Comparison of ENCODE assay signal across 26 cellular contexts in genomic region chr17:67439269-67439668, GRCh38.
A peak's percentile ranks its signal among the peaks of the same experiment; 100 is the strongest.
DNase-seq lines count a peak whose midpoint lies in the region; ATAC-seq, FAIRE-seq and TF ChIP-seq lines count a peak whose summit lies in the region.
"Had no signal": no experiment of that assay in that cellular context is flagged by ENCODE, and none has a peak within 500 bp of the region (broad histone marks: within the 10 kb centered on the region; RNA-seq: fewer than 3 reads in every experiment).

No MANE protein-coding gene starts in this region.

- H3K27ac ChIP-seq in pancreas (peak overlapping the region in 3 of 4 donors; percentile 22 to 61 (median 46)), caudate nucleus (ENCODE audit: low read depth, low read length) (no peak overlapping the region)
- H3K27ac ChIP-seq: C4-2B, KMS-11, prostate gland, WERI-Rb-1 had no signal

- ATAC-seq in activated T-cell treated with anti-CD3 and anti-CD28 coated beads, Interleukin-2, amount 50 U/mL, for 72 hours (replicated peaks in 1 of 2) = no peak
- ATAC-seq in activated naive CD8-positive, alpha-beta T cell treated with anti-CD3 and anti-CD28 coated beads, Interleukin-2, amount 10 ng/mL, durations not matched to agents 7 days and 5 days (ENCODE audit: low read depth) = no peak
- ATAC-seq in pancreas (peak in 3 of 4 donors; percentile 20 to 52 (median 39)), HG02798 (IDR thresholded peaks at IDR 0.05; ENCODE audit: poor library complexity, unreplicated experiment) (no peak)
- ATAC-seq: gastroesophageal sphincter; stimulated activated memory B cell treated with anti-CD40 and anti-IgM and Interleukin-4, amounts not matched to agents 10 μg/mL and 1 μg/mL and 100 μg/mL, for 72 hours had no signal

- no peak for FAIRE-seq in pancreas (lab: Jason Lieb, UNC)
- FAIRE-seq: islet of Langerhans, urothelium cell line had no signal

- H3K27ac Mint-ChIP-seq in activated T-cell treated with anti-CD3 and anti-CD28 coated beads, Interleukin-2, amount 50 U/mL, for 24 hours = peak overlapping the region; percentile 95
- no peak overlapping the region for H3K27ac Mint-ChIP-seq in activated T-cell treated with anti-CD3 and anti-CD28 coated beads, Interleukin-2, amount 50 U/mL, for 72 hours
- peak overlapping the region; percentile 57 for H3K27ac Mint-ChIP-seq in activated naive CD8-positive, alpha-beta T cell treated with anti-CD3 and anti-CD28 coated beads, Interleukin-2, amount 10 ng/mL, durations not matched to agents 7 days and 5 days
- H3K27ac Mint-ChIP-seq: stimulated activated memory B cell treated with anti-CD40 and anti-IgM and Interleukin-4, amounts not matched to agents 10 μg/mL and 1 μg/mL and 100 μg/mL, for 72 hours had no signal

- peaks cover 0 to 20% (median 19%) of the 10 kb centered on the region in 3 donors for H3K4me1 ChIP-seq in pancreas
- H3K4me1 ChIP-seq: prostate gland had no signal

- H3K27me3 Mint-ChIP-seq in activated T-cell treated with anti-CD3 and anti-CD28 coated beads, Interleukin-2, amount 50 U/mL, for 24 hours = no peaks in the 10 kb centered on the region
- H3K27me3 Mint-ChIP-seq in activated T-cell treated with anti-CD3 and anti-CD28 coated beads, Interleukin-2, amount 50 U/mL, for 72 hours (ENCODE audit: low read depth) = no peaks in the 10 kb centered on the region
- no peaks in the 10 kb centered on the region for H3K27me3 Mint-ChIP-seq in activated naive CD8-positive, alpha-beta T cell treated with anti-CD3 and anti-CD28 coated beads, Interleukin-2, amount 10 ng/mL, durations not matched to agents 7 days and 5 days
- H3K27me3 Mint-ChIP-seq: stimulated activated memory B cell treated with anti-CD40 and anti-IgM and Interleukin-4, amounts not matched to agents 10 μg/mL and 1 μg/mL and 100 μg/mL, for 72 hours had no signal

- intact Hi-C loops in pancreas (cut with DNase I) = no loop called here

- no peaks in the 10 kb centered on the region for H3K9me3 ChIP-seq in pancreas
- H3K9me3 ChIP-seq: esophagus squamous epithelium, gastroesophageal sphincter, prostate gland had no signal

- WGBS in pancreas, 2 donors = 63 to 66% methylated on average over 2 of the region's 2 CpGs

- POLR2A ChIA-PET in activated naive CD8-positive, alpha-beta T cell treated with anti-CD3 and anti-CD28 coated beads, Interleukin-2, amount 10 ng/mL, durations not matched to agents 7 days and 5 days (lab: Charles Lee) = interaction anchor here (0.6 to 5.9 kb wide), 3 partner anchors 14 to 58 kb away, joined by 3 to 156 read pairs (median 6); no protein-coding TSS in a partner anchor

- no peaks in the 10 kb centered on the region for H3K27me3 ChIP-seq in pancreas
- H3K27me3 ChIP-seq: esophagus squamous epithelium, gastroesophageal sphincter had no signal

- in situ Hi-C loops in ACHN (cut with HindIII; ENCODE audit: low pct_ligation_motif_present, low pct_unique_long_range_greater_than_20kb, low sequenced_read_pairs) = no loop called here

- no peak for DNase-seq in activated T-cell treated with anti-CD3 and anti-CD28 coated beads, Interleukin-2, amount 50 U/mL, for 24 hours
- no peak for DNase-seq in activated T-cell treated with anti-CD3 and anti-CD28 coated beads, Interleukin-2, amount 50 U/mL, for 72 hours
- DNase-seq in NCI-H774 (lab: John Stamatoyannopoulos, UW) = peak; percentile 30
- DNase-seq in activated naive CD8-positive, alpha-beta T cell treated with anti-CD3 and anti-CD28 coated beads, Interleukin-2, amount 10 ng/mL, durations not matched to agents 7 days and 5 days = no peak
- DNase-seq in pancreas = no peak
- DNase-seq in caudate nucleus (lab: John Stamatoyannopoulos, UW) = no peak
- DNase-seq in ACHN = no peak
- DNase-seq: activated CD4-positive, alpha-beta T cell treated with anti-CD3 and anti-CD28 coated beads, Interleukin-2, amount 50 U/mL, for 4 hours; activated naive CD4-positive, alpha-beta T cell treated with Interleukin-2 at 50 U/mL for 16 hours; effector CD8-positive, alpha-beta T cell; esophagus squamous epithelium; hypothalamus; MV-4-11; NCI-H187; NK-92 treated with Interleukin-12 subunit alpha and Interleukin-12 subunit beta, amount 100 ng/mL, for 24 hours; stimulated activated CD4-positive, alpha-beta T cell treated with anti-CD3 and anti-CD28 coated beads, Interleukin-1b, Interleukin-23, amount 100 ng/mL, for 48 hours; WERI-Rb-1 had no signal

- TF ChIP-seq CTCF in pancreas (IDR thresholded peaks at IDR 0.05) = no peak

- H3K4me1 Mint-ChIP-seq in activated T-cell treated with anti-CD3 and anti-CD28 coated beads, Interleukin-2, amount 50 U/mL, for 24 hours (ENCODE audit: low read depth) = peaks cover 88% of the 10 kb centered on the region
- H3K4me1 Mint-ChIP-seq in activated T-cell treated with anti-CD3 and anti-CD28 coated beads, Interleukin-2, amount 50 U/mL, for 72 hours (ENCODE audit: low read depth) = peaks cover 96% of the 10 kb centered on the region
- peaks cover 70% of the 10 kb centered on the region for H3K4me1 Mint-ChIP-seq in activated naive CD8-positive, alpha-beta T cell treated with anti-CD3 and anti-CD28 coated beads, Interleukin-2, amount 10 ng/mL, durations not matched to agents 7 days and 5 days
- H3K4me1 Mint-ChIP-seq: stimulated activated memory B cell treated with anti-CD40 and anti-IgM and Interleukin-4, amounts not matched to agents 10 μg/mL and 1 μg/mL and 100 μg/mL, for 72 hours had no signal

- no peak overlapping the region for H3K4me3 Mint-ChIP-seq in activated T-cell treated with anti-CD3 and anti-CD28 coated beads, Interleukin-2, amount 50 U/mL, for 24 hours
- H3K4me3 Mint-ChIP-seq in activated T-cell treated with anti-CD3 and anti-CD28 coated beads, Interleukin-2, amount 50 U/mL, for 72 hours = no peak overlapping the region
- H3K4me3 Mint-ChIP-seq in activated naive CD8-positive, alpha-beta T cell treated with anti-CD3 and anti-CD28 coated beads, Interleukin-2, amount 10 ng/mL, durations not matched to agents 7 days and 5 days = no peak overlapping the region
- H3K4me3 Mint-ChIP-seq: stimulated activated memory B cell treated with anti-CD40 and anti-IgM and Interleukin-4, amounts not matched to agents 10 μg/mL and 1 μg/mL and 100 μg/mL, for 72 hours had no signal

- no peaks in the 10 kb centered on the region for H3K36me3 ChIP-seq in pancreas
- H3K36me3 ChIP-seq: esophagus squamous epithelium, gastroesophageal sphincter, prostate gland, WERI-Rb-1 had no signal

- H3K4me3 ChIP-seq in pancreas = no peak overlapping the region
- H3K4me3 ChIP-seq: esophagus squamous epithelium, gastroesophageal sphincter, prostate gland had no signal

- H3K9me3 Mint-ChIP-seq in activated T-cell treated with anti-CD3 and anti-CD28 coated beads, Interleukin-2, amount 50 U/mL, for 24 hours = no peaks in the 10 kb centered on the region
- H3K9me3 Mint-ChIP-seq in activated T-cell treated with anti-CD3 and anti-CD28 coated beads, Interleukin-2, amount 50 U/mL, for 72 hours = no peaks in the 10 kb centered on the region
- peaks cover 1% of the 10 kb centered on the region for H3K9me3 Mint-ChIP-seq in activated naive CD8-positive, alpha-beta T cell treated with anti-CD3 and anti-CD28 coated beads, Interleukin-2, amount 10 ng/mL, durations not matched to agents 7 days and 5 days
- H3K9me3 Mint-ChIP-seq: stimulated activated memory B cell treated with anti-CD40 and anti-IgM and Interleukin-4, amounts not matched to agents 10 μg/mL and 1 μg/mL and 100 μg/mL, for 72 hours; T-helper 2 cell treated with Interferon-gamma antibody and Interleukin-4, amounts not matched to agents 5 μg/mL and 100 μg/mL, for 36 hours had no signal

- no peaks in the 10 kb centered on the region for H3K36me3 Mint-ChIP-seq in activated T-cell treated with anti-CD3 and anti-CD28 coated beads, Interleukin-2, amount 50 U/mL, for 24 hours (ENCODE audit: low read depth)
- H3K36me3 Mint-ChIP-seq in activated T-cell treated with anti-CD3 and anti-CD28 coated beads, Interleukin-2, amount 50 U/mL, for 72 hours (ENCODE audit: insufficient read depth in 2 of 2) = no peaks in the 10 kb centered on the region
- H3K36me3 Mint-ChIP-seq in activated naive CD8-positive, alpha-beta T cell treated with anti-CD3 and anti-CD28 coated beads, Interleukin-2, amount 10 ng/mL, durations not matched to agents 7 days and 5 days = peaks cover 13% of the 10 kb centered on the region

Comparison
In these comparisons a context has a peak if more than half of its experiments do, and no peak if none do; other contexts are left out.
1. ATAC-seq: peak in pancreas (3 of 4); none in activated T-cell treated with anti-CD3 and anti-CD28 coated beads, Interleukin-2, amount 50 U/mL, for 72 hours (0 of 2), activated naive CD8-positive, alpha-beta T cell treated with anti-CD3 and anti-CD28 coated beads, Interleukin-2, amount 10 ng/mL, durations not matched to agents 7 days and 5 days (single experiment) and HG02798 (single experiment).